Comparison of ENCODE assay signal across 11 cellular contexts in genomic region chr14:95935228-95935822, GRCh38. TPM values are rescaled to one million over a fixed set of nuclear protein-coding genes. Genes with fewer than 3 reads are reported as not detected.
DNase-seq lines count a peak whose midpoint lies in the region; ATAC-seq, FAIRE-seq and TF ChIP-seq lines count a peak whose summit lies in the region.
"Had no signal": no experiment of that assay in that cellular context is flagged by ENCODE, and none has a peak within 500 bp of the region (broad histone marks: within the 10 kb centered on the region; RNA-seq: fewer than 3 reads in every experiment).

No MANE protein-coding gene starts in this region.

- ATAC-seq in GM12878: no peak
- ATAC-seq in HG02840 (IDR thresholded peaks at IDR 0.05; ENCODE audit: low FRiP score, unreplicated experiment): no peak
- ATAC-seq in GM18868 (IDR thresholded peaks at IDR 0.05; ENCODE audit: unreplicated experiment): no peak
- ATAC-seq in HG02759 (IDR thresholded peaks at IDR 0.05; ENCODE audit: unreplicated experiment): no peak
- ATAC-seq: Panc1 had no signal

- CTCF ChIA-PET in GM12878 (lab: Yijun Ruan, JAX): no interaction called here

- H3K27ac ChIP-seq in GM12878 (ENCODE audit: control insufficient read depth, insufficient read depth) (no peak overlapping the region), liver (ENCODE audit: low read depth in 1 of 2, low read length in 2 of 2) (no peak overlapping the region)

- no TSS peak for BruUV-seq in GM12878 (replicated peaks; lab: Mats Ljungman, UMichigan)

- DNase-seq in EH (ENCODE audit: low read depth) (peak; percentile 53), LHCN-M2 (ENCODE audit: low read depth) (peak; percentile 12), GM12878 (ENCODE audit: low read depth, low spot score) (no peak), NCI-H345 (lab: John Stamatoyannopoulos, UW) (no peak)
- DNase-seq: naive B cell had no signal

- 3% methylated on average over 2 of the region's 2 CpGs for WGBS in GM12878 (ENCODE audit: insufficient coverage, insufficient replicate concordance, low lambda C conversion rate, missing lambda C conversion rate)
- WGBS in liver: 15% methylated on average over 2 of the region's 2 CpGs

- TF ChIP-seq RAD21 in GM12878 (IDR thresholded peaks at IDR 0.05; ENCODE audit: insufficient read depth, low read depth, low read length) (no peak), liver (IDR thresholded peaks at IDR 0.05) (no peak)

- H3K4me1 ChIP-seq in GM12878 (ENCODE audit: control insufficient read depth, insufficient read depth, low read length) (no peaks in the 10 kb centered on the region), liver (ENCODE audit: control insufficient read depth in 4 of 4, insufficient read depth in 4 of 4, low read length in 3 of 4) (no peaks in the 10 kb centered on the region)

- TF ChIP-seq EP300 in GM12878 (IDR thresholded peaks at IDR 0.05; ENCODE audit: borderline replicate concordance in 1 of 2, control insufficient read depth in 1 of 2, low read depth in 2 of 2, low read length in 2 of 2): no peak

- in situ Hi-C loops in GM12878 (cut with MboI): no loop called here

- no peak overlapping the region for H2AFZ ChIP-seq in GM12878 (ENCODE audit: control insufficient read depth, low read depth, low read length)

- no peak for TF ChIP-seq POLR2A in GM12878 (IDR thresholded peaks at IDR 0.05; ENCODE audit: low read depth, low read length)

- POLR2A ChIA-PET in GM12878 (lab: Charles Lee): no interaction called here

- H3K79me2 ChIP-seq in GM12878 (ENCODE audit: control insufficient read depth, insufficient read depth, low read length): no peaks in the 10 kb centered on the region

- H3K9me3 ChIP-seq in GM12878 (replicated peaks; ENCODE audit: control insufficient read depth, insufficient read depth, low read length): no peaks in the 10 kb centered on the region
- H3K9me3 ChIP-seq in liver (ENCODE audit: control insufficient read depth in 4 of 4, low read length in 3 of 4): no peaks in the 10 kb centered on the region

- H3K36me3 ChIP-seq in GM12878 (ENCODE audit: control insufficient read depth in 2 of 2, insufficient read depth in 2 of 2, low read length in 1 of 2): no peaks in the 10 kb centered on the region
- H3K36me3 ChIP-seq in liver (ENCODE audit: control insufficient read depth in 4 of 4, insufficient read depth in 3 of 4, low read depth in 1 of 4, low read length in 3 of 4): no peaks in the 10 kb centered on the region

- H3K9ac ChIP-seq in GM12878 (ENCODE audit: control insufficient read depth, insufficient read depth, low read length) (no peak overlapping the region), liver (ENCODE audit: low read depth in 1 of 2, low read length in 2 of 2) (no peak overlapping the region)

- H3K4me2 ChIP-seq in GM12878 (ENCODE audit: control insufficient read depth, insufficient read depth): no peak overlapping the region

- intact Hi-C loops in GM12878 (cut with micrococcal nuclease; ENCODE audit: unreplicated experiment): no loop called here

- RAD21 ChIA-PET in GM12878 (lab: Charles Lee; ENCODE audit: unreplicated experiment): no interaction called here

- H4K20me1 ChIP-seq in GM12878 (ENCODE audit: control insufficient read depth, insufficient read depth): no peaks in the 10 kb centered on the region

- TF ChIP-seq CTCF in GM12878 (IDR thresholded peaks at IDR 0.05 in 2 of 3, conservative IDR thresholded peaks at IDR 0.05 in 1 of 3; ENCODE audit: control insufficient read depth in 2 of 3, extremely low read depth in 1 of 3, insufficient read depth in 1 of 3, low read depth in 3 of 3, low read length in 3 of 3): no peak
- no peak for TF ChIP-seq CTCF in liver (IDR thresholded peaks at IDR 0.05; ENCODE audit: low read depth, low read length, missing input control)

- no peak overlapping the region for H3K4me3 ChIP-seq in GM12878
- no peak overlapping the region for H3K4me3 ChIP-seq in liver (ENCODE audit: low read depth in 1 of 3, low read length in 3 of 3)

- no peak for FAIRE-seq in GM12878 (lab: Jason Lieb, UNC)
- FAIRE-seq: G401.6 had no signal

- H3K27me3 ChIP-seq in GM12878 (replicated peaks in 1 of 2; ENCODE audit: control insufficient read depth in 2 of 2, insufficient read depth in 2 of 2, low read length in 1 of 2) (no peaks in the 10 kb centered on the region), liver (ENCODE audit: control insufficient read depth in 4 of 4, insufficient read depth in 4 of 4, low read length in 3 of 4) (no peaks in the 10 kb centered on the region)

- SMC1A ChIA-PET in GM12878 (lab: Charles Lee; ENCODE audit: uncharacterized antibody, unreplicated experiment): no interaction called here

TF ChIP-seq in GM12878, 131 proteins besides CTCF, POLR2A, EP300 and RAD21 (continues in another document):
- no peak for TF ChIP-seq BACH1 (IDR thresholded peaks at IDR 0.05; ENCODE audit: borderline replicate concordance)
- TF ChIP-seq REST (IDR thresholded peaks at IDR 0.05; ENCODE audit: low read depth, low read length): peak; percentile 89
- TF ChIP-seq HDAC6 (IDR thresholded peaks at IDR 0.05; ENCODE audit: unreplicated experiment): no peak

TF ChIP-seq in liver, 16 proteins besides CTCF, POLR2A, EP300 and RAD21:
- no peak for TF ChIP-seq ZBTB33 (IDR thresholded peaks at IDR 0.05)
- peak; percentile 99 for TF ChIP-seq REST (IDR thresholded peaks at IDR 0.05)

RNA-seq across cellular contexts. Expression of gene TUNAR, which starts 58.7 kb away (rescaled TPM):
- total RNA-seq in LHCN-M2 (2014; rRNA removed): 0.06 TPM in 1 of 2 replicates, not detected in the other
- not detected for polyA plus RNA-seq in LHCN-M2 (2012)
- not detected in 2 replicates for total RNA-seq in GM12878 (2013; cell fraction: nucleolus; rRNA removed)
- total RNA-seq in GM12878 (2014; rRNA removed): not detected in 2 replicates
- total RNA-seq in GM12878 (2014; rRNA removed; fragmentation: Illumina TruSeq; extraction: Trizol): not detected in 2 replicates
- not detected in 2 replicates for total RNA-seq in GM12878 (2021)
- polyA plus RNA-seq in GM12878 (2011; ENCODE audit: low read depth): not detected
- polyA plus RNA-seq in GM12878 (2011; rRNA removed): not detected in 2 replicates
- polyA plus RNA-seq in GM12878 (2011; cell fraction: cytosol; rRNA removed): not detected in 2 replicates
- not detected in 2 replicates for polyA plus RNA-seq in GM12878 (2011; cell fraction: nucleus; rRNA removed)
- polyA plus RNA-seq in GM12878 (2012): not detected in 2 replicates
- not detected in 2 replicates for polyA plus RNA-seq in GM12878 (2014; fragmentation: Illumina TruSeq; extraction: Trizol)
- under 1 TPM in 1 of 2 experiments, not detected in 1; 0.02 TPM for polyA plus RNA-seq in GM12878 (2014; fragmentation: Nextera tagmentation; extraction: Ambion mirVana)
- not detected in 2 replicates for polyA plus RNA-seq in GM12878 (2014; rRNA removed)
- not detected for polyA plus RNA-seq in GM12878 (2016; fragmentation: Nextera tagmentation; extraction: Ambion mirVana)
- not detected in 2 replicates for polyA minus RNA-seq in GM12878 (2011; rRNA and poly(A)+ RNA removed)
- not detected in 2 replicates for polyA minus RNA-seq in GM12878 (2011; cell fraction: cytosol; rRNA and poly(A)+ RNA removed)
- polyA minus RNA-seq in GM12878 (2011; cell fraction: nucleus; rRNA and poly(A)+ RNA removed): not detected in 2 replicates
- under 1 TPM in 1 of 2 donors, not detected in 1; 0.14 TPM for total RNA-seq in liver
- polyA plus RNA-seq in liver: not detected

Comparison
In these comparisons a context has a peak if more than half of its experiments do, and no peak if none do; other contexts are left out.
1. DNase-seq: peak in EH (single experiment) and LHCN-M2 (single experiment); none in GM12878 (single experiment) and NCI-H345 (single experiment).